Comparison of ENCODE assay signal across 27 cellular contexts in the genomic region with DNA sequence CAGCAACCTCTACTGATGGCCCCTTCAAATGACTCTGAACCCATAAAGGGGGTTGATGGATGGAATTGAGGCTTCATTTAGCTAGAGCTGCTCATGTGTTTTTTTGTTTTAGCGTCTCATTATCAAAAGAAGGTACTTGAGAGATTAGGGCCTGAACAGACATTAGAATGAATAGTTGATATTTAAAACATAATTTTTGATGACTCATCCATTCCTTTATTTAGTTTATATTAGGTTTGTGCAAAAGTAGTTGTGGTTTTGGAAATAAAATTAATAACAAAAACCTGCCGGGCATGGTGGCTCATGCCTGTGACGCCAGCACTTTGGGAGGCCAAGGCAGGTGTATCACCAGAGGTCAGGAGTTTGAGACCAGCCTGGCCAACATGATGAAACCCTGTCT.
DNase-seq lines count a peak whose midpoint lies in the region; ATAC-seq, FAIRE-seq and TF ChIP-seq lines count a peak whose summit lies in the region.
"Had no signal": no experiment of that assay in that cellular context is flagged by ENCODE, and none has a peak within 500 bp of the region (broad histone marks: within the 10 kb centered on the region; RNA-seq: fewer than 3 reads in every experiment).

No MANE protein-coding gene starts in this region.

- H3K36me3 Mint-ChIP-seq in activated CD4-positive, alpha-beta T cell treated with anti-CD3 and anti-CD28 coated beads, Interleukin-2, amount 10 ng/mL, durations not matched to agents 7 days and 5 days (ENCODE audit: low read depth), result no peaks in the 10 kb centered on the region
- no peaks in the 10 kb centered on the region for H3K36me3 Mint-ChIP-seq in T-cell
- H3K36me3 Mint-ChIP-seq: CD8-positive, alpha-beta T cell had no signal

- TF ChIP-seq RAD21 in A549 (conservative IDR thresholded peaks at IDR 0.05 in 1 of 2, IDR thresholded peaks at IDR 0.05 in 1 of 2), result no peak

- H2AFZ ChIP-seq in PC-3 (ENCODE audit: low read length), result no peak overlapping the region

- H3K4me1 ChIP-seq in A549 (0 out of 3 replicates have a peak, but pooled peaks cover 9% of the 10 kb centered on the region), PC-3 (ENCODE audit: insufficient read depth, low read length) (peaks cover 15% of the 10 kb centered on the region), suprapubic skin (no peaks in the 10 kb centered on the region)
- H3K4me1 ChIP-seq: Caco-2 had no signal

- H3K27me3 ChIP-seq in PC-3 (ENCODE audit: low read length) (no peaks in the 10 kb centered on the region), suprapubic skin (no peaks in the 10 kb centered on the region)
- H3K27me3 ChIP-seq: BLaER1 treated with 17β-estradiol and CSF1 and Interleukin-3, amounts not matched to agents 10 nM and 100 nM had no signal

- no peak for TF ChIP-seq POLR2A in A549 (IDR thresholded peaks at IDR 0.05; ENCODE audit: low read length)
- no peak for TF ChIP-seq POLR2A in suprapubic skin (IDR thresholded peaks at IDR 0.05)

- no peak overlapping the region for H3K27ac Mint-ChIP-seq in activated CD4-positive, alpha-beta T cell treated with anti-CD3 and anti-CD28 coated beads, Interleukin-2, amount 10 ng/mL, durations not matched to agents 7 days and 5 days
- H3K27ac Mint-ChIP-seq in T-cell, result no peak overlapping the region
- H3K27ac Mint-ChIP-seq: B cell; CD4-positive, alpha-beta T cell; CD8-positive, alpha-beta T cell had no signal

- no peak overlapping the region for H3K27ac ChIP-seq in A549
- H3K27ac ChIP-seq in PC-3 (ENCODE audit: low read length), result 0 out of 2 replicates have a peak overlapping the region, but pooled peaks have one; percentile 20
- no peak overlapping the region for H3K27ac ChIP-seq in suprapubic skin
- H3K27ac ChIP-seq: BLaER1 treated with 17β-estradiol and CSF1 and Interleukin-3, amounts not matched to agents 10 nM and 100 nM; C4-2B had no signal

- TF ChIP-seq EP300 in A549 (IDR thresholded peaks at IDR 0.05), result no peak
- no peak for TF ChIP-seq EP300 in suprapubic skin (IDR thresholded peaks at IDR 0.05)

- no peak overlapping the region for H3K9ac ChIP-seq in PC-3 (ENCODE audit: low read length)
- H3K9ac ChIP-seq: BLaER1 treated with 17β-estradiol and CSF1 and Interleukin-3, amounts not matched to agents 10 nM and 100 nM had no signal

- H3K4me3 Mint-ChIP-seq in activated CD4-positive, alpha-beta T cell treated with anti-CD3 and anti-CD28 coated beads, Interleukin-2, amount 10 ng/mL, durations not matched to agents 7 days and 5 days, result no peak overlapping the region
- no peak overlapping the region for H3K4me3 Mint-ChIP-seq in T-cell
- H3K4me3 Mint-ChIP-seq: B cell; CD4-positive, alpha-beta T cell; CD8-positive, alpha-beta T cell had no signal

- no peaks in the 10 kb centered on the region for H3K9me3 Mint-ChIP-seq in activated CD4-positive, alpha-beta T cell treated with anti-CD3 and anti-CD28 coated beads, Interleukin-2, amount 10 ng/mL, durations not matched to agents 7 days and 5 days
- H3K9me3 Mint-ChIP-seq in T-cell, result peaks cover 0 to 4% (median 0%) of the 10 kb centered on the region in 3 donors
- H3K9me3 Mint-ChIP-seq: CD4-positive, alpha-beta T cell had no signal

- BruUV-seq in PC-3 (replicated peaks; lab: Mats Ljungman, UMichigan), result no TSS peak

- H3K36me3 ChIP-seq in PC-3 (ENCODE audit: low read depth, low read length) (no peaks in the 10 kb centered on the region), suprapubic skin (no peaks in the 10 kb centered on the region)
- H3K36me3 ChIP-seq: BLaER1 treated with 17β-estradiol and CSF1 and Interleukin-3, amounts not matched to agents 10 nM and 100 nM had no signal

- 93% methylated on average over 3 of the region's 3 CpGs for WGBS in A549 (ENCODE audit: missing lambda C conversion rate)
- 86% methylated on average over 3 of the region's 3 CpGs for WGBS in suprapubic skin

- H3K79me2 ChIP-seq in PC-3 (ENCODE audit: low read length), result no peaks in the 10 kb centered on the region

- H3K27me3 Mint-ChIP-seq in activated CD4-positive, alpha-beta T cell treated with anti-CD3 and anti-CD28 coated beads, Interleukin-2, amount 10 ng/mL, durations not matched to agents 7 days and 5 days, result no peaks in the 10 kb centered on the region
- peaks cover 0 to 5% of the 10 kb centered on the region in 2 donors for H3K27me3 Mint-ChIP-seq in T-cell
- H3K27me3 Mint-ChIP-seq: B cell; CD4-positive, alpha-beta T cell had no signal

- intact Hi-C loops in PC-3 (cut with micrococcal nuclease), result no loop called here

- H4K20me1 ChIP-seq in PC-3 (ENCODE audit: low read length), result no peaks in the 10 kb centered on the region
- H4K20me1 ChIP-seq: BLaER1 treated with 17β-estradiol and CSF1 and Interleukin-3, amounts not matched to agents 10 nM and 100 nM had no signal

- POLR2A ChIA-PET in A549 (lab: Yijun Ruan, JAX) (no interaction called here), PC-3 (lab: Charles Lee; ENCODE audit: unreplicated experiment) (no interaction called here), T-cell (lab: Charles Lee) (no interaction called here)
- POLR2A ChIA-PET in activated CD4-positive, alpha-beta T cell treated with anti-CD3 and anti-CD28 coated beads, Interleukin-2, amount 10 ng/mL, durations not matched to agents 7 days and 5 days (lab: Charles Lee), result no interaction called here

- no peak for DNase-seq in A549 (ENCODE audit: low read depth in 1 of 2, low spot score in 1 of 2)
- DNase-seq in HCEC 1CT, result peak; percentile 30
- peak; percentile 31 for DNase-seq in PC-3
- peak; percentile 41 for DNase-seq in iris pigment epithelial cell (ENCODE audit: low read depth)
- no peak for DNase-seq in activated CD4-positive, alpha-beta T cell treated with anti-CD3 and anti-CD28 coated beads, Interleukin-2, amount 10 ng/mL, durations not matched to agents 7 days and 5 days
- no peak for DNase-seq in D721Med (ENCODE audit: insufficient read length, low spot score)
- no peak for DNase-seq in T-cell
- no peak for DNase-seq in suprapubic skin (ENCODE audit: low spot score in 2 of 2)
- DNase-seq: 8988T; AML-193; Caco-2; Calu3; CD4-positive, alpha-beta T cell; CD8-positive, alpha-beta T cell; DMS 273 treated with DMSO at 0.1 percent for 48 hours; DMS153; DMS53; DMS79; DND-41; EL; GF-D8 had no signal

- ATAC-seq in A549 (no peak), PC-3 (no peak), T-cell (replicated peaks in 1 of 4) (no peak)
- ATAC-seq: CD8-positive, alpha-beta T cell had no signal

- CTCF ChIA-PET in A549 (lab: Yijun Ruan, JAX), result no interaction called here
- CTCF ChIA-PET in PC-3 (lab: Charles Lee), result no interaction called here
- CTCF ChIA-PET in activated CD4-positive, alpha-beta T cell treated with anti-CD3 and anti-CD28 coated beads, Interleukin-2, amount 10 ng/mL, durations not matched to agents 7 days and 5 days (lab: Charles Lee), result no interaction called here
- CTCF ChIA-PET in T-cell (lab: Charles Lee), result no interaction called here

- TF ChIP-seq CTCF in A549 (IDR thresholded peaks at IDR 0.05) (no peak), PC-3 (conservative IDR thresholded peaks at IDR 0.05; ENCODE audit: low read depth, low read length) (no peak), D721Med (IDR thresholded peaks at IDR 0.05; ENCODE audit: insufficient read depth, missing control alignments) (no peak), suprapubic skin (IDR thresholded peaks at IDR 0.05) (no peak)

- H3F3A ChIP-seq in PC-3 (ENCODE audit: low read length, unreplicated experiment), result no peaks in the 10 kb centered on the region

- no peak overlapping the region for H3K4me3 ChIP-seq in A549
- H3K4me3 ChIP-seq in PC-3 (ENCODE audit: low read length), result no peak overlapping the region
- H3K4me3 ChIP-seq in suprapubic skin, result no peak overlapping the region
- H3K4me3 ChIP-seq: BLaER1 treated with 17β-estradiol and CSF1 and Interleukin-3, amounts not matched to agents 10 nM and 100 nM had no signal

- H3K4me1 Mint-ChIP-seq in activated CD4-positive, alpha-beta T cell treated with anti-CD3 and anti-CD28 coated beads, Interleukin-2, amount 10 ng/mL, durations not matched to agents 7 days and 5 days, result no peaks in the 10 kb centered on the region
- H3K4me1 Mint-ChIP-seq in T-cell, result no peaks in the 10 kb centered on the region

- H3K9me3 ChIP-seq in A549, result no peaks in the 10 kb centered on the region
- no peaks in the 10 kb centered on the region for H3K9me3 ChIP-seq in PC-3 (ENCODE audit: low read length)
- no peaks in the 10 kb centered on the region for H3K9me3 ChIP-seq in suprapubic skin
- H3K9me3 ChIP-seq: BLaER1 treated with 17β-estradiol and CSF1 and Interleukin-3, amounts not matched to agents 10 nM and 100 nM; Caco-2 had no signal

- FAIRE-seq in A549 (lab: Jason Lieb, UNC) (no peak), D721Med (lab: Jason Lieb, UNC) (no peak)
- FAIRE-seq: A204.1, GM12891, GM19239 had no signal

- no peak overlapping the region for H3K4me2 ChIP-seq in A549
- H3K4me2 ChIP-seq in PC-3 (ENCODE audit: low read length), result no peak overlapping the region
- H3K4me2 ChIP-seq: BLaER1 treated with 17β-estradiol and CSF1 and Interleukin-3, amounts not matched to agents 10 nM and 100 nM had no signal

- no peaks in the 10 kb centered on the region for H3K9me2 ChIP-seq in PC-3 (replicated peaks; ENCODE audit: low read length)

TF ChIP-seq in A549, 52 proteins besides CTCF, POLR2A, EP300 and RAD21:
- TF ChIP-seq FOSL2 (IDR thresholded peaks at IDR 0.05) (no peak), FOSL2 (CRISPR knock-in tag; IDR thresholded peaks at IDR 0.05) (peak; percentile 60; the same call in 1 of the 2 replicates), MAFK (IDR thresholded peaks at IDR 0.05; ENCODE audit: partially characterized antibody) (peak; percentile 81)
- TF ChIP-seq, protein P1, sequence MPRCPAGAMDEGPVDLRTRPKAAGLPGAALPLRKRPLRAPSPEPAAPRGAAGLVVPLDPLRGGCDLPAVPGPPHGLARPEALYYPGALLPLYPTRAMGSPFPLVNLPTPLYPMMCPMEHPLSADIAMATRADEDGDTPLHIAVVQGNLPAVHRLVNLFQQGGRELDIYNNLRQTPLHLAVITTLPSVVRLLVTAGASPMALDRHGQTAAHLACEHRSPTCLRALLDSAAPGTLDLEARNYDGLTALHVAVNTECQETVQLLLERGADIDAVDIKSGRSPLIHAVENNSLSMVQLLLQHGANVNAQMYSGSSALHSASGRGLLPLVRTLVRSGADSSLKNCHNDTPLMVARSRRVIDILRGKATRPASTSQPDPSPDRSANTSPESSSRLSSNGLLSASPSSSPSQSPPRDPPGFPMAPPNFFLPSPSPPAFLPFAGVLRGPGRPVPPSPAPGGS (IDR thresholded peaks at IDR 0.05), result no peak
- TF ChIP-seq, protein P2, sequence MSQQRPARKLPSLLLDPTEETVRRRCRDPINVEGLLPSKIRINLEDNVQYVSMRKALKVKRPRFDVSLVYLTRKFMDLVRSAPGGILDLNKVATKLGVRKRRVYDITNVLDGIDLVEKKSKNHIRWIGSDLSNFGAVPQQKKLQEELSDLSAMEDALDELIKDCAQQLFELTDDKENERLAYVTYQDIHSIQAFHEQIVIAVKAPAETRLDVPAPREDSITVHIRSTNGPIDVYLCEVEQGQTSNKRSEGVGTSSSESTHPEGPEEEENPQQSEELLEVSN (IDR thresholded peaks at IDR 0.05; ENCODE audit: borderline replicate concordance, low read depth), result no peak

Comparison
In these comparisons a context has a peak if more than half of its experiments do, and no peak if none do; other contexts are left out.
1. DNase-seq: peak in HCEC 1CT (single experiment), PC-3 (single experiment) and iris pigment epithelial cell (single experiment); none in A549 (0 of 2), activated CD4-positive, alpha-beta T cell treated with anti-CD3 and anti-CD28 coated beads, Interleukin-2, amount 10 ng/mL, durations not matched to agents 7 days and 5 days (single experiment), D721Med (single experiment), T-cell (0 of 34) and suprapubic skin (0 of 2).